ENCODE assay signal across 1 cellular context in genomic region chr19:54684537-54684936, GRCh38.
TF ChIP-seq lines count a peak whose summit lies in the region.

No MANE protein-coding gene starts in this region.

TF ChIP-seq in HepG2, 621 proteins besides CTCF, POLR2A, EP300 and RAD21 (continued from another document and continues in another):
- no peak for TF ChIP-seq ZNF280B (CRISPR knock-in tag; IDR thresholded peaks at IDR 0.05; ENCODE audit: borderline replicate concordance)
- no peak for TF ChIP-seq PHF20 (CRISPR knock-in tag; IDR thresholded peaks at IDR 0.05)
- TF ChIP-seq MAF1 (CRISPR knock-in tag; IDR thresholded peaks at IDR 0.05; ENCODE audit: borderline replicate concordance): peak; percentile 45; the same call in 1 of the 2 replicates
- TF ChIP-seq ZBTB46 (CRISPR knock-in tag; IDR thresholded peaks at IDR 0.05; ENCODE audit: borderline replicate concordance): no peak
- TF ChIP-seq GATAD2A (CRISPR knock-in tag; IDR thresholded peaks at IDR 0.05): peak; percentile 18; the same call in 1 of the 2 replicates
- peak; percentile 39; the same call in 1 of the 2 replicates for TF ChIP-seq KDM2A (CRISPR knock-in tag; IDR thresholded peaks at IDR 0.05; ENCODE audit: borderline replicate concordance, low read depth)
- peak; percentile 47; the same call in 1 of the 2 replicates for TF ChIP-seq KLF15 (CRISPR knock-in tag; IDR thresholded peaks at IDR 0.05; ENCODE audit: borderline replicate concordance)
- 0 out of 2 replicates have a peak, but pooled peaks have one; percentile 27 for TF ChIP-seq MTERF4 (CRISPR knock-in tag; IDR thresholded peaks at IDR 0.05)
- TF ChIP-seq BCL6 (CRISPR knock-in tag; IDR thresholded peaks at IDR 0.05): 0 out of 2 replicates have a peak, but pooled peaks have one; percentile 22
- TF ChIP-seq SAP130 (CRISPR knock-in tag; IDR thresholded peaks at IDR 0.05; ENCODE audit: low read depth): peak; percentile 78
- no peak for TF ChIP-seq ZNF737 (CRISPR knock-in tag; IDR thresholded peaks at IDR 0.05; ENCODE audit: borderline replicate concordance)
- peak; percentile 99 for TF ChIP-seq MIER2 (CRISPR knock-in tag; IDR thresholded peaks at IDR 0.05)
- TF ChIP-seq ZNF580 (CRISPR knock-in tag; IDR thresholded peaks at IDR 0.05; ENCODE audit: borderline replicate concordance, low read depth): peak; percentile 74; the same call in 1 of the 2 replicates
- TF ChIP-seq TIGD3 (CRISPR knock-in tag; IDR thresholded peaks at IDR 0.05; ENCODE audit: borderline replicate concordance): 0 out of 2 replicates have a peak, but pooled peaks have one; percentile 33
- TF ChIP-seq KAT8 (CRISPR knock-in tag; IDR thresholded peaks at IDR 0.05): 0 out of 2 replicates have a peak, but pooled peaks have one; percentile 39
- TF ChIP-seq ZNF318 (CRISPR knock-in tag; IDR thresholded peaks at IDR 0.05): no peak
- TF ChIP-seq ZNF468 (CRISPR knock-in tag; IDR thresholded peaks at IDR 0.05): no peak
- peak; percentile 49; the same call in 1 of the 2 replicates for TF ChIP-seq YEATS2 (CRISPR knock-in tag; IDR thresholded peaks at IDR 0.05; ENCODE audit: borderline replicate concordance)
- peak; percentile 45; the same call in 1 of the 2 replicates for TF ChIP-seq ZNF574 (CRISPR knock-in tag; IDR thresholded peaks at IDR 0.05)
- no peak for TF ChIP-seq GABPA (IDR thresholded peaks at IDR 0.05; ENCODE audit: low read depth, low read length)
- TF ChIP-seq GABPA (CRISPR knock-in tag; IDR thresholded peaks at IDR 0.05; ENCODE audit: low read depth): peak; percentile 18; the same call in 1 of the 2 replicates
- no peak for TF ChIP-seq GTF2F1 (IDR thresholded peaks at IDR 0.05; ENCODE audit: low read length)
- TF ChIP-seq ZNF740 (CRISPR knock-in tag; IDR thresholded peaks at IDR 0.05): no peak
- TF ChIP-seq IRF2 (CRISPR knock-in tag; IDR thresholded peaks at IDR 0.05): 0 out of 2 replicates have a peak, but pooled peaks have one; percentile 55
- no peak for TF ChIP-seq GPBP1L1 (CRISPR knock-in tag; IDR thresholded peaks at IDR 0.05)
- TF ChIP-seq XBP1 (CRISPR knock-in tag; IDR thresholded peaks at IDR 0.05): 0 out of 2 replicates have a peak, but pooled peaks have one; percentile 44
- peak; percentile 77 for TF ChIP-seq HDAC2 (CRISPR knock-in tag; IDR thresholded peaks at IDR 0.05)
- 0 out of 2 replicates have a peak, but pooled peaks have one; percentile 41 for TF ChIP-seq MED1 (CRISPR knock-in tag; IDR thresholded peaks at IDR 0.05)
